8 cellular contexts compared by ENCODE assay signal in genomic region chr7:121372376-121373024, GRCh38. TPM values are rescaled to one million over a fixed set of nuclear protein-coding genes. Genes with fewer than 3 reads are reported as not detected.
A peak's percentile ranks its signal among the peaks of the same experiment; 100 is the strongest.
DNase-seq lines count a peak whose midpoint lies in the region; ATAC-seq and TF ChIP-seq lines count a peak whose summit lies in the region.

No MANE protein-coding gene starts in this region.

- peak; percentile 70 for DNase-seq in GM12865 (ENCODE audit: low read depth)
- DNase-seq in cardiac muscle cell (ENCODE audit: low read depth in 1 of 2, low spot score in 1 of 2) = peak in 1 of 2 donors; percentile 41
- no peak for DNase-seq in SK-N-DZ (ENCODE audit: low spot score)
- no peak for DNase-seq in CD1c-positive myeloid dendritic cell (ENCODE audit: extremely low spot score)
- no peak for DNase-seq in NCI-H2081 treated with DMSO at 0.1 percent for 48 hours (lab: John Stamatoyannopoulos, UW)
- no peak for DNase-seq in effector CD4-positive, alpha-beta T cell

- peaks cover 1% of the 10 kb centered on the region for H3K36me3 ChIP-seq in cardiac muscle cell

- H3K27me3 ChIP-seq in cardiac muscle cell = no peaks in the 10 kb centered on the region

- H3K4me1 ChIP-seq in cardiac muscle cell (ENCODE audit: low read depth) = peaks cover 9% of the 10 kb centered on the region

- no peaks in the 10 kb centered on the region for H3K9me3 ChIP-seq in cardiac muscle cell (ENCODE audit: low read depth)

- peak overlapping the region; percentile 31; the same call in 1 of the 2 replicates for H3K4me3 ChIP-seq in GM12865 (ENCODE audit: low read depth, low read length)
- no peak overlapping the region for H3K4me3 ChIP-seq in cardiac muscle cell

- TF ChIP-seq CTCF in GM12865 (IDR thresholded peaks at IDR 0.05; ENCODE audit: insufficient read depth, low read depth, low read length, missing control alignments) (no peak), cardiac muscle cell (IDR thresholded peaks at IDR 0.05; ENCODE audit: low read depth, low read length) (no peak)

- H3K27ac ChIP-seq in cardiac muscle cell = peak overlapping the region; percentile 13

- peak; percentile 88 for ATAC-seq in GM21447 (IDR thresholded peaks at IDR 0.05; ENCODE audit: unreplicated experiment)
- ATAC-seq in HG03565 (IDR thresholded peaks at IDR 0.05; ENCODE audit: unreplicated experiment) = peak; percentile 92

RNA-seq across cellular contexts. Expression of gene FAM3C, which starts 23.6 kb away (rescaled TPM):
- total RNA-seq in cardiac muscle cell = 28.0 and 33.2 TPM in 2 replicates
- 56.9 and 70.1 TPM in 2 replicates for polyA plus RNA-seq in cardiac muscle cell
- polyA plus RNA-seq in SK-N-DZ (2014; cell fraction: cytosol; rRNA removed) = 19.3 and 22.1 TPM in 2 replicates
- 19.6 and 24.0 TPM in 2 replicates for polyA plus RNA-seq in SK-N-DZ (2014; cell fraction: nucleus; rRNA removed)

RNA-seq across cellular contexts. Expression of gene WNT16, which starts 43.7 kb away (rescaled TPM):
- total RNA-seq in cardiac muscle cell = not detected in 2 replicates
- 0.22 TPM in 1 of 2 replicates, not detected in the other for polyA plus RNA-seq in cardiac muscle cell
- not detected in 2 replicates for polyA plus RNA-seq in SK-N-DZ (2014; cell fraction: cytosol; rRNA removed)
- polyA plus RNA-seq in SK-N-DZ (2014; cell fraction: nucleus; rRNA removed) = 0.24 TPM in 1 of 2 replicates, not detected in the other
